ENCODE assay signal across 30 cellular contexts in genomic region chr10:15120523-15120922, GRCh38. TPM values are rescaled to one million over a fixed set of nuclear protein-coding genes. Genes with fewer than 3 reads are reported as not detected.
DNase-seq lines count a peak whose midpoint lies in the region; FAIRE-seq and TF ChIP-seq lines count a peak whose summit lies in the region.
"Had no signal": no experiment of that assay in that cellular context is flagged by ENCODE, and none has a peak within 500 bp of the region (broad histone marks: within the 10 kb centered on the region; RNA-seq: fewer than 3 reads in every experiment).

No MANE protein-coding gene starts in this region.

- H3K36me3 ChIP-seq in bronchial epithelial cell (ENCODE audit: control insufficient read depth, insufficient read depth, low read length) (no peaks in the 10 kb centered on the region), tibial artery (peaks cover 39 to 55% (median 40%) of the 10 kb centered on the region in 3 donors)
- H3K36me3 ChIP-seq: WERI-Rb-1 had no signal

- TF ChIP-seq CTCF in bronchial epithelial cell (IDR thresholded peaks at IDR 0.05; ENCODE audit: insufficient read depth, low read length, severe bottlenecking), result no peak
- no peak for TF ChIP-seq CTCF in tibial artery (IDR thresholded peaks at IDR 0.05)

- H3K4me1 ChIP-seq in tibial artery, result peaks cover 0 to 5% (median 0%) of the 10 kb centered on the region in 4 donors
- H3K4me1 ChIP-seq: ascending aorta, left lung, neural progenitor cell, psoas muscle, upper lobe of left lung had no signal

- intact Hi-C loops in tibial artery (cut with DNase I; ENCODE audit: low total_unique reads), result no loop called here

- no peaks in the 10 kb centered on the region for H3K9me3 ChIP-seq in tibial artery
- H3K9me3 ChIP-seq: A549, ascending aorta, left lung, psoas muscle, stomach, upper lobe of left lung had no signal

- peak; percentile 39 for DNase-seq in AG08395 (ENCODE audit: low spot score)
- peak; percentile 4 for DNase-seq in HPDE6-E6E7 (ENCODE audit: extremely low spot score)
- peak; percentile 86 for DNase-seq in bronchial epithelial cell (ENCODE audit: low read depth)
- DNase-seq in iris pigment epithelial cell (ENCODE audit: low read depth), result peak; percentile 90
- DNase-seq in NOMO-1 (lab: John Stamatoyannopoulos, UW; ENCODE audit: unreplicated experiment in 2 of 2), result no peak
- no peak for DNase-seq in T1000 (lab: John Stamatoyannopoulos, UW)
- no peak for DNase-seq in NCI-H2081 (lab: John Stamatoyannopoulos, UW)
- no peak for DNase-seq in tibial artery
- DNase-seq: activated CD4-positive, alpha-beta T cell treated with anti-CD3 and anti-CD28 coated beads, Interleukin-2, amount 50 U/mL, for 48 hours; activated naive CD4-positive, alpha-beta T cell treated with Interleukin-2 at 50 U/mL for 16 hours; activated T-cell treated with anti-CD3 and anti-CD28 coated beads for 4 hours; CD4-positive, CD25-positive, alpha-beta regulatory T cell; DMS79; left lung; NCI-H1105; NCI-H524 treated with DMSO at 0.1 percent for 48 hours; psoas muscle; SHP77; stimulated activated CD4-positive, alpha-beta T cell treated with anti-CD3 and anti-CD28 coated beads, Interleukin-4, amount 100 ng/mL, for 1 hour; stomach; T-cell; upper lobe of left lung; WERI-Rb-1 had no signal

- FAIRE-seq in bronchial epithelial cell (lab: Jason Lieb, UNC), result no peak
- FAIRE-seq: A549, endometrium had no signal

- H3K4me3 ChIP-seq in bronchial epithelial cell (ENCODE audit: low read depth, low read length) (no peak overlapping the region), tibial artery (no peak overlapping the region)
- H3K4me3 ChIP-seq: A549, ascending aorta, coronary artery, left lung, neural progenitor cell, psoas muscle, smooth muscle cell, stomach, upper lobe of left lung had no signal

- H3K27me3 ChIP-seq in bronchial epithelial cell (ENCODE audit: control insufficient read depth, insufficient read depth, low read length) (no peaks in the 10 kb centered on the region), tibial artery (no peaks in the 10 kb centered on the region)
- H3K27me3 ChIP-seq: ascending aorta, left lung, neural progenitor cell, stomach, upper lobe of left lung had no signal

- H3K27ac ChIP-seq in tibial artery, result no peak overlapping the region
- H3K27ac ChIP-seq: A549, ascending aorta, coronary artery, KMS-11, left lung, neural progenitor cell, psoas muscle, stomach, upper lobe of left lung, WERI-Rb-1 had no signal

RNA-seq across cellular contexts. Expression of gene RPP38, which starts 23.4 kb away (rescaled TPM):
- total RNA-seq in bronchial epithelial cell, result 10.3 and 18.4 TPM in 2 replicates
- total RNA-seq: ascending aorta had no signal

RNA-seq across cellular contexts. Expression of gene ACBD7, which starts 31.9 kb away (rescaled TPM):
- 0.13 and 0.26 TPM in 2 replicates for total RNA-seq in bronchial epithelial cell
- total RNA-seq: ascending aorta, psoas muscle, smooth muscle cell had no signal

RNA-seq across cellular contexts. Expression of gene NMT2, which starts 48.0 kb away (rescaled TPM):
- 11.1 and 12.2 TPM in 2 replicates for total RNA-seq in bronchial epithelial cell

Comparison
In these comparisons a context has a peak if more than half of its experiments do, and no peak if none do; other contexts are left out.
1. DNase-seq: peak in AG08395 (single experiment), HPDE6-E6E7 (single experiment), bronchial epithelial cell (single experiment) and iris pigment epithelial cell (single experiment); none in NOMO-1 (0 of 2), T1000 (single experiment), NCI-H2081 (0 of 2) and tibial artery (0 of 2).